Comparison of ENCODE assay signal across 8 cellular contexts in genomic region chr3:182490601-182491485, GRCh38.
DNase-seq lines count a peak whose midpoint lies in the region; TF ChIP-seq lines count a peak whose summit lies in the region.

No MANE protein-coding gene starts in this region.

- no peak overlapping the region for H3K9ac ChIP-seq in H9 (ENCODE audit: extremely low read depth, insufficient read length, low read length)

- H3K14ac ChIP-seq in H9 (ENCODE audit: insufficient read depth, low read length) = no peak overlapping the region

- H3K4me3 Mint-ChIP-seq in H9 = no peak overlapping the region
- no peak overlapping the region for H3K4me3 Mint-ChIP-seq in osteocyte (ENCODE audit: unreplicated experiment)

- H2AK5ac ChIP-seq in H9 (ENCODE audit: insufficient read length, low read length) = no peak overlapping the region

- no peak overlapping the region for H4K91ac ChIP-seq in H9 (ENCODE audit: insufficient read length, low read depth, low read length)

- intact Hi-C loops in dorsolateral prefrontal cortex (cut with DNase I) (loop anchor here in 1 of 2 donors (10.0 kb wide), 3 partner anchors 124 to 1276 kb away; no protein-coding TSS in a partner anchor), vagina (cut with DNase I) (no loop called here)

- no peak overlapping the region for H3T11ph ChIP-seq in H9 (ENCODE audit: low read length)

- no peak overlapping the region for H2BK5ac ChIP-seq in H9 (ENCODE audit: insufficient read length, low read length)

- no peaks in the 10 kb centered on the region for H4K20me1 ChIP-seq in H9 (ENCODE audit: control insufficient read depth, insufficient read depth, insufficient read length)

- peaks cover 2% of the 10 kb centered on the region; the same call in 1 of the 2 replicates for H3K4me1 ChIP-seq in H9 (ENCODE audit: insufficient read depth, low read length)
- no peaks in the 10 kb centered on the region for H3K4me1 ChIP-seq in right atrium auricular region
- H3K4me1 ChIP-seq in vagina = no peaks in the 10 kb centered on the region

- H2BK120ac ChIP-seq in H9 (ENCODE audit: low read depth, low read length, poor library complexity, severe bottlenecking) = no peak overlapping the region

- WGBS in H9 (ENCODE audit: extremely low coverage, insufficient read length, low lambda C conversion rate) = no CpG with 5 or more reads among the region's 10 CpGs

- H3K4me1 Mint-ChIP-seq in H9 (peaks cover 14% of the 10 kb centered on the region in 2 experiments), osteocyte (ENCODE audit: unreplicated experiment) (peaks cover 22% of the 10 kb centered on the region)

- no peak overlapping the region for H2BK20ac ChIP-seq in H9 (ENCODE audit: low read depth, low read length, poor library complexity, severe bottlenecking)

- H3K36me3 ChIP-seq in right atrium auricular region (no peaks in the 10 kb centered on the region), vagina (no peaks in the 10 kb centered on the region)

- no peak overlapping the region for H3K27ac ChIP-seq in H9 (ENCODE audit: insufficient read length, low read depth, low read length)
- H3K27ac ChIP-seq in dorsolateral prefrontal cortex = peak overlapping the region in 16 of 59 donors; percentile 4 to 73 (median 36)
- H3K27ac ChIP-seq in right atrium auricular region = no peak overlapping the region
- H3K27ac ChIP-seq in vagina = no peak overlapping the region

- no peak overlapping the region for H3K18ac ChIP-seq in H9 (ENCODE audit: insufficient read length, low read depth, low read length)

- H3K23me2 ChIP-seq in H9 (ENCODE audit: insufficient read length, low read depth, low read length, poor library complexity, severe bottlenecking) = no peaks in the 10 kb centered on the region

- H3K56ac ChIP-seq in H9 (ENCODE audit: insufficient read length, low read depth, low read length) = no peak overlapping the region

- H3K4me3 ChIP-seq in dorsolateral prefrontal cortex (peak overlapping the region in 4 of 59 donors; percentile 1 to 27 (median 6)), right atrium auricular region (no peak overlapping the region), vagina (no peak overlapping the region)

- H3K4me2 ChIP-seq in H9 (ENCODE audit: insufficient read depth, insufficient read length, low read length) = no peak overlapping the region

- DNase-seq in Ammon's horn (ENCODE audit: low spot score) (peak; percentile 78), H9 (no peak), NCI-H524 treated with DMSO at 0.1 percent for 48 hours (lab: John Stamatoyannopoulos, UW) (peak; percentile 74), dorsolateral prefrontal cortex (no peak), osteocyte (ENCODE audit: extremely low spot score, unreplicated experiment) (no peak), right atrium auricular region (ENCODE audit: low spot score) (no peak), vagina (ENCODE audit: extremely low spot score in 2 of 2) (no peak)
- no peak for DNase-seq in activated CD4-positive, CD25-positive, alpha-beta regulatory T cell treated with anti-CD3 and anti-CD28 coated beads, Interleukin-2, amount 50 U/mL, for 72 hours

- H2BK15ac ChIP-seq in H9 (ENCODE audit: low read depth, low read length) = no peak overlapping the region

- H2AFZ ChIP-seq in H9 (ENCODE audit: low read length) = no peak overlapping the region

- no peak overlapping the region for H4K8ac ChIP-seq in H9 (replicated peaks; ENCODE audit: insufficient read length, low read depth, low read length)

- H4K5ac ChIP-seq in H9 (ENCODE audit: insufficient read length, low read depth, low read length) = no peak overlapping the region

- H3K27ac Mint-ChIP-seq in H9 = peak overlapping the region in 1 of 3 experiments; percentile 62; a peak in 2 of 7 replicates
- no peak overlapping the region for H3K27ac Mint-ChIP-seq in osteocyte (ENCODE audit: unreplicated experiment)

- H3K9me3 ChIP-seq in H9 (ENCODE audit: control insufficient read depth, low read depth, low read length) = no peaks in the 10 kb centered on the region
- H3K9me3 ChIP-seq in right atrium auricular region = no peaks in the 10 kb centered on the region
- H3K9me3 ChIP-seq in vagina = no peaks in the 10 kb centered on the region

- H3K36me3 Mint-ChIP-seq in H9 (ENCODE audit: insufficient read depth in 1 of 3, low read depth in 3 of 3) (no peaks in the 10 kb centered on the region), osteocyte (ENCODE audit: unreplicated experiment) (no peaks in the 10 kb centered on the region)

- H3K23ac ChIP-seq in H9 (ENCODE audit: insufficient read length, low read depth, low read length) = no peak overlapping the region

- no peak overlapping the region for H3K4ac ChIP-seq in H9 (ENCODE audit: low read depth, low read length)

- H3K79me2 ChIP-seq in H9 (ENCODE audit: insufficient read depth, low read length) = no peaks in the 10 kb centered on the region

- TF ChIP-seq CTCF in H9 (conservative IDR thresholded peaks at IDR 0.05) (peak; percentile 74), dorsolateral prefrontal cortex (IDR thresholded peaks at IDR 0.05 in 54 of 56, conservative IDR thresholded peaks at IDR 0.05 in 2 of 56; ENCODE audit: low read depth in 1 of 56, partially characterized antibody in 56 of 56) (peak; percentile 47 to 82 (median 68)), osteocyte (IDR thresholded peaks at IDR 0.05) (peak; percentile 64), right atrium auricular region (IDR thresholded peaks at IDR 0.05) (peak in 1 of 2 donors; percentile 52), vagina (IDR thresholded peaks at IDR 0.05) (peak in 1 of 3 experiments; percentile 8)

- no peaks in the 10 kb centered on the region for H3K79me1 ChIP-seq in H9 (ENCODE audit: insufficient read depth, low read depth, low read length, poor library complexity, severe bottlenecking)

- H2BK12ac ChIP-seq in H9 (ENCODE audit: insufficient read length, low read depth, low read length) = no peak overlapping the region

- no peaks in the 10 kb centered on the region for H3K27me3 ChIP-seq in H9 (ENCODE audit: insufficient read depth, low read length)
- H3K27me3 ChIP-seq in dorsolateral prefrontal cortex = no peaks in the 10 kb centered on the region
- H3K27me3 ChIP-seq in right atrium auricular region = no peaks in the 10 kb centered on the region
- H3K27me3 ChIP-seq in vagina = no peaks in the 10 kb centered on the region

- no peaks in the 10 kb centered on the region for H3K27me3 Mint-ChIP-seq in H9 (ENCODE audit: low read depth)
- peaks cover 7% of the 10 kb centered on the region for H3K27me3 Mint-ChIP-seq in osteocyte (ENCODE audit: unreplicated experiment)

- TF ChIP-seq POLR2A in vagina (IDR thresholded peaks at IDR 0.05) = no peak

- H3K9me3 Mint-ChIP-seq in H9 (no peaks in the 10 kb centered on the region), osteocyte (ENCODE audit: unreplicated experiment) (no peaks in the 10 kb centered on the region)

Comparison
In these comparisons a context has a peak if more than half of its experiments do, and no peak if none do; other contexts are left out.
1. DNase-seq: peak in Ammon's horn (single experiment) and NCI-H524 treated with DMSO at 0.1 percent for 48 hours (single experiment); none in H9 (single experiment), dorsolateral prefrontal cortex (0 of 10), osteocyte (single experiment), activated CD4-positive, CD25-positive, alpha-beta regulatory T cell treated with anti-CD3 and anti-CD28 coated beads, Interleukin-2, amount 50 U/mL, for 72 hours (single experiment), right atrium auricular region (single experiment) and vagina (0 of 2).